ENCODE assay signal across 8 cellular contexts in the genomic region with DNA sequence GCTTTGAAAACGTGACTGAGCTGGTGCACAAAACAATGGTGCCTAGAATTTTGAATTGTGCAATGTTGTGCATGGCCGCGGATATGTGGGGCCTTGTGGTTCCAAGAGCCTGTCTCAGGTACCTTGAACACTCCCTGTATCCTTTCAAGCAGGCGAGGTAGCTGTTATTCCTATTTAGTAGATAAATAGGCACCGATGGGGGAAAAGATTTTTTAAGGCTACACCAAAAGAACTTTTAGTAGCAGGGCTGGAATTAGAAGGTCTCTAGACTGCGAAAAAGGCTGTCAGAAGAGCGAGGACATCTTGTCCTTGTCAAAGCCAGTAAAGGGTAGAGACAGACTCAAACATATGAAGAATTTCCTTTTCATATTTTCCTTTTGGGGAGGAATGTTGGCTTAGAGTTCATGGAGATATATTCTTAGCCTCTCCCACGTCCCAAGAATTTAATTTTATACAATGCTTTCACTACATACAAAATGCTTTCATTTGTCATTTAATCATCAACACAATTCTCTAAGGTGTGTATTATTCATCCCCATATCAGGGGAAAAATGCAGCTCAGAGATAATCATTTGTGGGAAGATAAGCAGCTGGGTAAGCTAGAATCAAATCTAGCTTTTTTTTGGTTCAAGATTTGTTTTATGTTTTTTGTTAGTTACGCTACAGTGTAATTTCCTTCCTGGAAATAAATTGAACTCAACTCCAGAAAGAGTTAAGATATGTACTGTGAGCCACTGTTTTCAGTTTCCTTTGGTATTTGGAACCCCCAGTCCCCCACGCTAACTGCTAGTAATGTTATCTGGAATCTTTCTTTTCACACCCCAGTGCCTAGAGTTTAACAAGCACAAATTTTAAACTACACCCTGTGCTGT. TPM values are rescaled to one million over a fixed set of nuclear protein-coding genes. Genes with fewer than 3 reads are reported as not detected.
DNase-seq lines count a peak whose midpoint lies in the region; ATAC-seq and TF ChIP-seq lines count a peak whose summit lies in the region.

No MANE protein-coding gene starts in this region.

- POLR2A ChIA-PET in SK-N-SH (lab: Yijun Ruan, JAX), result interaction anchor here (0.5 to 0.6 kb wide), 2 partner anchors 9 to 186 kb away, joined by 3 to 4 read pairs; no protein-coding TSS in a partner anchor

- peak overlapping the region; percentile 41 for H2AFZ ChIP-seq in SK-N-SH (ENCODE audit: low read depth)

- H3K4me3 ChIP-seq in HUES64 (ENCODE audit: low read length) (peak overlapping the region; percentile 92), SK-N-SH (ENCODE audit: low read depth in 2 of 2, low read length in 1 of 2) (peak overlapping the region; percentile 80 to 90), cardiac fibroblast (replicated peaks in 1 of 2; ENCODE audit: low read depth in 2 of 2, low read length in 2 of 2) (peak overlapping the region; percentile 78 to 97), stomach (peak overlapping the region; percentile 73 to 99 (median 96))

- H3K9ac ChIP-seq in HUES64 (ENCODE audit: low read depth, low read length), result peak overlapping the region; percentile 100
- peak overlapping the region; percentile 100 for H3K9ac ChIP-seq in SK-N-SH

- no peak for TF ChIP-seq CTCF in SK-N-SH (IDR thresholded peaks at IDR 0.05)
- no peak for TF ChIP-seq CTCF in cardiac fibroblast (IDR thresholded peaks at IDR 0.05; ENCODE audit: low read depth, low read length)
- no peak for TF ChIP-seq CTCF in stomach (IDR thresholded peaks at IDR 0.05)

- H4K20me1 ChIP-seq in SK-N-SH (ENCODE audit: insufficient read depth), result peaks cover 32% of the 10 kb centered on the region

- H3K4me1 ChIP-seq in HUES64 (ENCODE audit: insufficient read depth, low read length), result peaks cover 9% of the 10 kb centered on the region
- peaks cover 27 to 33% of the 10 kb centered on the region in 2 experiments for H3K4me1 ChIP-seq in SK-N-SH (ENCODE audit: control insufficient read depth in 1 of 2, insufficient read depth in 2 of 2, low read depth in 1 of 2, low read length in 1 of 2)
- peaks cover 34 to 63% (median 44%) of the 10 kb centered on the region in 4 donors for H3K4me1 ChIP-seq in stomach

- 33% methylated on average over 10 of the region's 10 CpGs for WGBS in HUES64
- WGBS in SK-N-SH (ENCODE audit: low lambda C conversion rate), result 27% methylated on average over 10 of the region's 10 CpGs
- 7 to 14% (median 12%) methylated on average over 10 of the region's 10 CpGs for WGBS in stomach, 5 donors

- H3K9me3 ChIP-seq in HUES64 (ENCODE audit: insufficient read depth, low read depth, low read length), result no peaks in the 10 kb centered on the region
- no peaks in the 10 kb centered on the region for H3K9me3 ChIP-seq in SK-N-SH
- no peaks in the 10 kb centered on the region for H3K9me3 ChIP-seq in stomach

- CTCF ChIA-PET in SK-N-SH (lab: Yijun Ruan, JAX), result interaction anchor here (0.6 to 1.4 kb wide), 4 partner anchors 9 to 427 kb away, joined by 3 read pairs; no protein-coding TSS in a partner anchor

- no peak for TF ChIP-seq EP300 in SK-N-SH (IDR thresholded peaks at IDR 0.05; ENCODE audit: borderline replicate concordance in 1 of 2, low read depth in 1 of 2, low read length in 1 of 2)
- TF ChIP-seq EP300 in stomach (IDR thresholded peaks at IDR 0.05), result no peak

- peaks cover 69% of the 10 kb centered on the region for H3K79me2 ChIP-seq in SK-N-SH (ENCODE audit: insufficient read depth)

- no peaks in the 10 kb centered on the region for H3K9me2 ChIP-seq in SK-N-SH

- no peak for TF ChIP-seq RAD21 in SK-N-SH (IDR thresholded peaks at IDR 0.05; ENCODE audit: low read length)

- H3K36me3 ChIP-seq in HUES64 (ENCODE audit: insufficient read depth, low read length) (peaks cover 27% of the 10 kb centered on the region), SK-N-SH (replicated peaks in 1 of 2; ENCODE audit: control insufficient read depth in 1 of 2, insufficient read depth in 2 of 2, low read length in 1 of 2) (peaks cover 25 to 27% of the 10 kb centered on the region in 2 experiments), stomach (peaks cover 22 to 26% (median 25%) of the 10 kb centered on the region in 4 donors)

- peaks cover 62% of the 10 kb centered on the region for H3F3A ChIP-seq in SK-N-SH (replicated peaks; ENCODE audit: insufficient read depth)

- no peaks in the 10 kb centered on the region for H3K27me3 ChIP-seq in HUES64 (ENCODE audit: insufficient read depth, low read length)
- no peaks in the 10 kb centered on the region for H3K27me3 ChIP-seq in SK-N-SH (ENCODE audit: insufficient read depth)
- H3K27me3 ChIP-seq in stomach, result no peaks in the 10 kb centered on the region

- intact Hi-C loops in left colon (cut with DNase I, micrococcal nuclease), result no loop called here
- intact Hi-C loops in stomach (cut with DNase I; ENCODE audit: low total_unique reads), result no loop called here

- ATAC-seq in left colon, result peak; percentile 18

- H3K4me2 ChIP-seq in SK-N-SH, result peak overlapping the region; percentile 78

- DNase-seq in COLO668 (lab: John Stamatoyannopoulos, UW; ENCODE audit: unreplicated experiment) (peak; percentile 35), SK-N-SH (no peak), cardiac fibroblast (ENCODE audit: low read depth in 2 of 2) (peak; percentile 71 to 84), left colon (peak; percentile 49 to 58), stomach (peak; percentile 50), cerebellum (ENCODE audit: low spot score) (no peak), NCI-H1048 (lab: John Stamatoyannopoulos, UW) (no peak)

- no peak for TF ChIP-seq POLR2A in stomach (IDR thresholded peaks at IDR 0.05)

- H3K27ac ChIP-seq in HUES64 (ENCODE audit: low read depth, low read length) (peak overlapping the region; percentile 100), SK-N-SH (ENCODE audit: low read depth in 2 of 2, low read length in 1 of 2) (peak overlapping the region; percentile 99), stomach (peak overlapping the region; percentile 97 to 100 (median 100))

TF ChIP-seq in SK-N-SH, 30 proteins besides CTCF, POLR2A, EP300 and RAD21:
- TF ChIP-seq SMC3 (IDR thresholded peaks at IDR 0.05; ENCODE audit: low read depth, low read length), result no peak
- 0 out of 2 replicates have a peak, but pooled peaks have one; percentile 13 for TF ChIP-seq POLR2AphosphoS5 (IDR thresholded peaks at IDR 0.05; ENCODE audit: low read depth, low read length)
- 0 out of 2 replicates have a peak, but pooled peaks have one; percentile 1 for TF ChIP-seq FOXM1 (IDR thresholded peaks at IDR 0.05; ENCODE audit: low read depth)
- TF ChIP-seq, protein P1, sequence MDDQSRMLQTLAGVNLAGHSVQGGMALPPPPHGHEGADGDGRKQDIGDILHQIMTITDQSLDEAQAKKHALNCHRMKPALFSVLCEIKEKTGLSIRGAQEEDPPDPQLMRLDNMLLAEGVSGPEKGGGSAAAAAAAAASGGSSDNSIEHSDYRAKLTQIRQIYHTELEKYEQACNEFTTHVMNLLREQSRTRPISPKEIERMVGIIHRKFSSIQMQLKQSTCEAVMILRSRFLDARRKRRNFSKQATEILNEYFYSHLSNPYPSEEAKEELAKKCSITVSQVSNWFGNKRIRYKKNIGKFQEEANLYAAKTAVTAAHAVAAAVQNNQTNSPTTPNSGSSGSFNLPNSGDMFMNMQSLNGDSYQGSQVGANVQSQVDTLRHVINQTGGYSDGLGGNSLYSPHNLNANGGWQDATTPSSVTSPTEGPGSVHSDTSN (IDR thresholded peaks at IDR 0.05), result 0 out of 2 replicates have a peak, but pooled peaks have one; percentile 7
- peak; percentile 23 for TF ChIP-seq MAX (IDR thresholded peaks at IDR 0.05; ENCODE audit: low read depth)
- no peak for TF ChIP-seq RXRA (IDR thresholded peaks at IDR 0.05; ENCODE audit: borderline replicate concordance, low read depth)
- TF ChIP-seq TCF12 (IDR thresholded peaks at IDR 0.05), result 0 out of 2 replicates have a peak, but pooled peaks have one; percentile 5
- peak; percentile 38; the same call in 1 of the 2 replicates for TF ChIP-seq MXI1 (IDR thresholded peaks at IDR 0.05; ENCODE audit: low read depth, low read length)
- no peak for TF ChIP-seq MEF2A (IDR thresholded peaks at IDR 0.05; ENCODE audit: borderline replicate concordance, low read depth)

RNA-seq across cellular contexts. Expression of gene HSPA8, which starts 1.7 kb away (rescaled TPM):
- 2,137 TPM for polyA plus RNA-seq in HUES64 (2013, experiment 1 of 2)
- 1,461 TPM for polyA plus RNA-seq in HUES64 (2013, experiment 2 of 2)
- polyA plus RNA-seq in SK-N-SH (2012; rRNA removed) (2,088 and 3,150 TPM in 2 replicates), stomach (100 to 1,000 TPM; 187 to 666 (median 428) TPM)
- 2,445 and 2,787 TPM in 2 replicates for polyA plus RNA-seq in SK-N-SH (2012; cell fraction: cytosol; rRNA removed)
- polyA plus RNA-seq in SK-N-SH (2012; cell fraction: nucleus; rRNA removed), result 1,331 and 2,502 TPM in 2 replicates
- total RNA-seq in left colon (100 to 1,000 TPM; 553 to 705 TPM), stomach (1,000 to 10,000 TPM in 1 of 5 donors, 100 to 1,000 TPM in 4; 380 to 1,244 (median 728) TPM), cerebellum (1,803 TPM)

Comparison
In these comparisons a context has a peak if more than half of its experiments do, and no peak if none do; other contexts are left out.
1. DNase-seq: peak in COLO668 (single experiment), cardiac fibroblast (2 of 2), left colon (2 of 2) and stomach (single experiment); none in SK-N-SH (single experiment), cerebellum (single experiment) and NCI-H1048 (single experiment).
2. Peak in every context shown above with its lines, with median percentiles within 50 percentile points of each other: H3K27ac ChIP-seq and H3K4me3 ChIP-seq.